18 cellular contexts compared by ENCODE assay signal in the genomic region with DNA sequence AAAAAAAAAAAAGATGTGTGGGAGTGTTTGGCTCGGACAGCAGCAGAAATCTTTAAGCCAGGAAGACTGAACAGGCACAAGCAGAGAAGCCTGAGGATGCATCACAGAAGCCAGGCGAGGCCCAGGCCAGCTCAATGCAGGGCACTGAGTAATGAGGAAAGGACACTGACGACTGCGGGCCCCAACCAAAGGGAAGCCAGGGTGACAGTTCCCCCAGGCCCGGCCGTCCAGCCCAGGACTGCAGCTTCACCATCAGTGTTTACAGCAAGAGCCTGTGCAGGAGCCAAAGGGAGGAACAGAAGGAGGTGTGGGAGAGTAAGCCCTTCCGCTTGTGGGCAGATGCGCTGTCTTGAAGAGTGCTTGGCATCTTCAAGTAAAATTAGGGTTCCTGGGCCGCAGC.
"Had no signal": no experiment of that assay in that cellular context is flagged by ENCODE, and none has a peak within 500 bp of the region (broad histone marks: within the 10 kb centered on the region; RNA-seq: fewer than 3 reads in every experiment).

No MANE protein-coding gene starts in this region.

- H3K9ac ChIP-seq: parathyroid adenoma had no signal

- ATAC-seq: effector memory CD8-positive, alpha-beta T cell; naive thymus-derived CD8-positive, alpha-beta T cell; right lobe of liver; stimulated activated naive B cell treated with anti-CD40 and anti-IgM and Interleukin-4, amounts not matched to agents 10 μg/mL and 1 μg/mL and 100 μg/mL, for 72 hours had no signal

- H3K36me3 Mint-ChIP-seq: naive thymus-derived CD8-positive, alpha-beta T cell; stimulated activated naive B cell treated with anti-CD40 and anti-IgM and Interleukin-4, amounts not matched to agents 10 μg/mL and 1 μg/mL and 100 μg/mL, for 72 hours had no signal

- H3K4me1 ChIP-seq: parathyroid adenoma, prostate gland, right lobe of liver, tibial nerve, upper lobe of left lung had no signal

- H2AFZ ChIP-seq: parathyroid adenoma had no signal

- H3K36me3 ChIP-seq: prostate gland, right lobe of liver, thoracic aorta, tibial nerve, upper lobe of left lung had no signal

- H3K9me3 Mint-ChIP-seq: effector memory CD8-positive, alpha-beta T cell; stimulated activated naive B cell treated with anti-CD40 and anti-IgM and Interleukin-4, amounts not matched to agents 10 μg/mL and 1 μg/mL and 100 μg/mL, for 72 hours; stimulated activated naive CD8-positive, alpha-beta T cell treated with anti-CD3 and anti-CD28 coated beads, Interleukin-15, Interleukin-2, amounts not matched to agents 100 ng/mL and 50 ng/mL, for 24 hours had no signal

- DNase-seq: cortex of kidney; effector memory CD8-positive, alpha-beta T cell; mesenchymal stem cell; midbrain; naive thymus-derived CD8-positive, alpha-beta T cell; nephron progenitor cell; occipital lobe; right lobe of liver; small intestine; stimulated activated CD4-positive, alpha-beta T cell treated with anti-CD3 and anti-CD28 coated beads, Interleukin-15, amount 100 ng/mL, for 24 hours; stimulated activated CD4-positive, alpha-beta T cell treated with anti-CD3 and anti-CD28 coated beads, Interleukin-2, amount 100 ng/mL, for 48 hours; stimulated activated naive B cell treated with anti-CD40 and anti-IgM and Interleukin-4, amounts not matched to agents 10 μg/mL and 1 μg/mL and 100 μg/mL, for 72 hours; upper lobe of left lung had no signal

- H3K27ac Mint-ChIP-seq: effector memory CD8-positive, alpha-beta T cell; nephron progenitor cell; stimulated activated naive B cell treated with anti-CD40 and anti-IgM and Interleukin-4, amounts not matched to agents 10 μg/mL and 1 μg/mL and 100 μg/mL, for 72 hours; stimulated activated naive CD8-positive, alpha-beta T cell treated with anti-CD3 and anti-CD28 coated beads, Interleukin-15, Interleukin-2, amounts not matched to agents 100 ng/mL and 50 ng/mL, for 24 hours had no signal

- H3K27me3 ChIP-seq: right lobe of liver, tibial nerve, upper lobe of left lung had no signal

- H3K9me3 ChIP-seq: prostate gland, right lobe of liver, thoracic aorta, upper lobe of left lung had no signal

- H3K27me3 Mint-ChIP-seq: stimulated activated naive B cell treated with anti-CD40 and anti-IgM and Interleukin-4, amounts not matched to agents 10 μg/mL and 1 μg/mL and 100 μg/mL, for 72 hours; stimulated activated naive CD8-positive, alpha-beta T cell treated with anti-CD3 and anti-CD28 coated beads, Interleukin-15, Interleukin-2, amounts not matched to agents 100 ng/mL and 50 ng/mL, for 24 hours had no signal

- H3K4me3 ChIP-seq: prostate gland, right lobe of liver, thoracic aorta, tibial nerve, upper lobe of left lung had no signal

- H3K27ac ChIP-seq: parathyroid adenoma, prostate gland, right lobe of liver, thoracic aorta, tibial nerve, upper lobe of left lung had no signal

- H3K4me3 Mint-ChIP-seq: effector memory CD8-positive, alpha-beta T cell; naive thymus-derived CD8-positive, alpha-beta T cell; nephron progenitor cell; stimulated activated naive B cell treated with anti-CD40 and anti-IgM and Interleukin-4, amounts not matched to agents 10 μg/mL and 1 μg/mL and 100 μg/mL, for 72 hours; stimulated activated naive CD8-positive, alpha-beta T cell treated with anti-CD3 and anti-CD28 coated beads, Interleukin-15, Interleukin-2, amounts not matched to agents 100 ng/mL and 50 ng/mL, for 24 hours had no signal
